Comparison of ENCODE assay signal across 1 cellular context in genomic region chr9:33076360-33077004, GRCh38.
TF ChIP-seq lines count a peak whose summit lies in the region.

SMU1 (minus strand) TSS chr9:33076674; CDS start chr9:33076608, 66 bp downstream.

TF ChIP-seq in HEK293, 187 proteins besides CTCF, POLR2A, EP300 and RAD21 (continued from another document and continues in another):
- peak; percentile 28 for TF ChIP-seq ZBTB26 (tag by site-specific recombination; optimal IDR thresholded peaks at IDR 0.05)
- TF ChIP-seq ZNF2 (tag by site-specific recombination; IDR thresholded peaks at IDR 0.05): 0 out of 2 replicates have a peak, but pooled peaks have one; percentile 23
- TF ChIP-seq GLI2 (tag by site-specific recombination; IDR thresholded peaks at IDR 0.05; ENCODE audit: borderline replicate concordance, low read depth): no peak
- no peak for TF ChIP-seq ZNF433 (tag by site-specific recombination; IDR thresholded peaks at IDR 0.05; ENCODE audit: low read depth)
- TF ChIP-seq ZFHX2 (tag by site-specific recombination; conservative IDR thresholded peaks at IDR 0.05): no peak
- no peak for TF ChIP-seq SCRT1 (tag by site-specific recombination; IDR thresholded peaks at IDR 0.05; ENCODE audit: borderline replicate concordance)
- TF ChIP-seq ZNF623 (tag by site-specific recombination; IDR thresholded peaks at IDR 0.05): no peak
- no peak for TF ChIP-seq SCRT2 (tag by site-specific recombination; IDR thresholded peaks at IDR 0.05)
- no peak for TF ChIP-seq ZNF157 (tag by site-specific recombination; IDR thresholded peaks at IDR 0.05)
- no peak for TF ChIP-seq ZNF138 (tag by site-specific recombination; IDR thresholded peaks at IDR 0.05; ENCODE audit: borderline replicate concordance)
- peak; percentile 95 for TF ChIP-seq ZBTB11 (tag by site-specific recombination; conservative IDR thresholded peaks at IDR 0.05; ENCODE audit: low read depth)
- no peak for TF ChIP-seq ZNF114 (tag by site-specific recombination; IDR thresholded peaks at IDR 0.05)
- peak; percentile 67 for TF ChIP-seq SP3 (tag by site-specific recombination; IDR thresholded peaks at IDR 0.05)
- TF ChIP-seq KLF1 (tag by site-specific recombination; IDR thresholded peaks at IDR 0.05): peak; percentile 39; the same call in 1 of the 2 replicates
- TF ChIP-seq ZEB2 (tag by site-specific recombination; IDR thresholded peaks at IDR 0.05): peak; percentile 37; the same call in 1 of the 2 replicates
- no peak for TF ChIP-seq PRDM6 (tag by site-specific recombination; IDR thresholded peaks at IDR 0.05)
- no peak for TF ChIP-seq PRDM1 (tag by site-specific recombination; IDR thresholded peaks at IDR 0.05)
- no peak for TF ChIP-seq ZNF266 (tag by site-specific recombination; IDR thresholded peaks at IDR 0.05; ENCODE audit: low read depth)
- TF ChIP-seq ZNF223 (tag by site-specific recombination; IDR thresholded peaks at IDR 0.05): no peak
- no peak for TF ChIP-seq ZNF791 (tag by site-specific recombination; IDR thresholded peaks at IDR 0.05)
- TF ChIP-seq PRDM4 (tag by site-specific recombination; IDR thresholded peaks at IDR 0.05): no peak
- no peak for TF ChIP-seq ZNF555 (tag by site-specific recombination; conservative IDR thresholded peaks at IDR 0.05)
- TF ChIP-seq ZNF580 (tag by site-specific recombination; IDR thresholded peaks at IDR 0.05): peak; percentile 53
- no peak for TF ChIP-seq BCL11A (tag by site-specific recombination; IDR thresholded peaks at IDR 0.05; ENCODE audit: low read depth)
- no peak for TF ChIP-seq ZBTB20 (tag by site-specific recombination; IDR thresholded peaks at IDR 0.05)
- TF ChIP-seq ZBTB8A (tag by site-specific recombination; IDR thresholded peaks at IDR 0.05): peak; percentile 62
- TF ChIP-seq ZNF561 (tag by site-specific recombination; IDR thresholded peaks at IDR 0.05; ENCODE audit: borderline replicate concordance): 0 out of 2 replicates have a peak, but pooled peaks have one; percentile 71
- no peak for TF ChIP-seq ZSCAN23 (tag by site-specific recombination; IDR thresholded peaks at IDR 0.05)
- peak; percentile 66 for TF ChIP-seq ZNF518A (tag by site-specific recombination; conservative IDR thresholded peaks at IDR 0.05; ENCODE audit: low read depth)
- peak; percentile 95 for TF ChIP-seq ZFP69B (tag by site-specific recombination; IDR thresholded peaks at IDR 0.05)
- TF ChIP-seq ZNF670 (tag by site-specific recombination; IDR thresholded peaks at IDR 0.05; ENCODE audit: low read depth): no peak
- TF ChIP-seq OSR2 (tag by site-specific recombination; IDR thresholded peaks at IDR 0.05): no peak
- no peak for TF ChIP-seq ZNF571 (tag by site-specific recombination; IDR thresholded peaks at IDR 0.05)
- no peak for TF ChIP-seq ZSCAN30 (tag by site-specific recombination; IDR thresholded peaks at IDR 0.05)
- TF ChIP-seq KLF10 (tag by site-specific recombination; IDR thresholded peaks at IDR 0.05): no peak
- no peak; the same call in 1 of the 2 replicates for TF ChIP-seq YY1 (tag by site-specific recombination; IDR thresholded peaks at IDR 0.05)
- no peak for TF ChIP-seq ZNF426 (tag by site-specific recombination; IDR thresholded peaks at IDR 0.05)
- peak; percentile 5; the same call in 1 of the 2 replicates for TF ChIP-seq AEBP2 (tag by site-specific recombination; IDR thresholded peaks at IDR 0.05; ENCODE audit: borderline replicate concordance)
- TF ChIP-seq GLI4 (tag by site-specific recombination; IDR thresholded peaks at IDR 0.05): no peak
- TF ChIP-seq ZNF473 (tag by site-specific recombination; IDR thresholded peaks at IDR 0.05): no peak
- TF ChIP-seq ZNF174 (tag by site-specific recombination; IDR thresholded peaks at IDR 0.05): no peak
- TF ChIP-seq ZNF692 (tag by site-specific recombination; IDR thresholded peaks at IDR 0.05): peak; percentile 98
- no peak for TF ChIP-seq ZNF423 (tag by site-specific recombination; IDR thresholded peaks at IDR 0.05)
- no peak for TF ChIP-seq ELK4 (IDR thresholded peaks at IDR 0.05; ENCODE audit: borderline replicate concordance, low read depth, low read length)
- peak; percentile 86 for TF ChIP-seq SP2 (tag by site-specific recombination; IDR thresholded peaks at IDR 0.05)
- no peak for TF ChIP-seq ZNF677 (tag by site-specific recombination; IDR thresholded peaks at IDR 0.05)
- TF ChIP-seq FEZF1 (tag by site-specific recombination; IDR thresholded peaks at IDR 0.05): no peak
- TF ChIP-seq ZNF544 (tag by site-specific recombination; IDR thresholded peaks at IDR 0.05): no peak
- TF ChIP-seq ZNF658 (tag by site-specific recombination; IDR thresholded peaks at IDR 0.05): no peak
- TF ChIP-seq ZNF175 (tag by site-specific recombination; IDR thresholded peaks at IDR 0.05): no peak
